ENCODE assay signal across 9 cellular contexts in genomic region chr5:116358911-116359418, GRCh38.
DNase-seq lines count a peak whose midpoint lies in the region; ATAC-seq and TF ChIP-seq lines count a peak whose summit lies in the region.
"Had no signal": no experiment of that assay in that cellular context is flagged by ENCODE, and none has a peak within 500 bp of the region (broad histone marks: within the 10 kb centered on the region; RNA-seq: fewer than 3 reads in every experiment).

No MANE protein-coding gene starts in this region.

- no peak overlapping the region for H3K4me2 ChIP-seq in smooth muscle cell

- ATAC-seq in GM21360 (IDR thresholded peaks at IDR 0.05; ENCODE audit: unreplicated experiment) (peak; percentile 96), HG03280 (IDR thresholded peaks at IDR 0.05; ENCODE audit: unreplicated experiment) (peak; percentile 99)

- H3K4me1 ChIP-seq in smooth muscle cell (ENCODE audit: low read depth) = no peaks in the 10 kb centered on the region

- 100% methylated on average over 1 of the region's 1 CpG for WGBS in smooth muscle cell (ENCODE audit: low lambda C conversion rate)

- no peaks in the 10 kb centered on the region for H3K36me3 ChIP-seq in smooth muscle cell (ENCODE audit: low read depth)

- no peaks in the 10 kb centered on the region for H3K27me3 Mint-ChIP-seq in activated CD4-positive, alpha-beta T cell treated with anti-CD3 and anti-CD28 coated beads, Interleukin-2, amount 10 ng/mL, durations not matched to agents 24 days and 14 days

- H3K9me3 Mint-ChIP-seq in activated CD4-positive, alpha-beta T cell treated with anti-CD3 and anti-CD28 coated beads, Interleukin-2, amount 10 ng/mL, durations not matched to agents 24 days and 14 days = no peaks in the 10 kb centered on the region

- CTCF ChIA-PET in GM10248 (lab: Yijun Ruan, JAX) = interaction anchor here (1.0 to 4.8 kb wide), 8 partner anchors 8 to 223 kb away, joined by 3 to 28 read pairs (median 5); no protein-coding TSS in a partner anchor

- H3K9me3 ChIP-seq in smooth muscle cell (replicated peaks; ENCODE audit: low read depth) = no peaks in the 10 kb centered on the region

- POLR2A ChIA-PET in GM10248 (lab: Yijun Ruan, JAX) = no interaction called here

- intact Hi-C loops in activated CD4-positive, alpha-beta T cell treated with anti-CD3 and anti-CD28 coated beads, Interleukin-2, amount 10 ng/mL, durations not matched to agents 24 days and 14 days (cut with micrococcal nuclease) = no loop called here

- H3K4me1 Mint-ChIP-seq in activated CD4-positive, alpha-beta T cell treated with anti-CD3 and anti-CD28 coated beads, Interleukin-2, amount 10 ng/mL, durations not matched to agents 24 days and 14 days = no peaks in the 10 kb centered on the region

- no peak overlapping the region for H3K27ac Mint-ChIP-seq in activated CD4-positive, alpha-beta T cell treated with anti-CD3 and anti-CD28 coated beads, Interleukin-2, amount 10 ng/mL, durations not matched to agents 24 days and 14 days

- no peaks in the 10 kb centered on the region for H4K20me1 ChIP-seq in smooth muscle cell (ENCODE audit: low read depth)

- H3K4me3 ChIP-seq in smooth muscle cell = no peak overlapping the region

- DNase-seq in GM10248 (ENCODE audit: extremely low spot score) = peak; percentile 77
- DNase-seq in smooth muscle cell (lab: John Stamatoyannopoulos, UW; ENCODE audit: unreplicated experiment) = no peak
- DNase-seq in activated CD8-positive, alpha-beta memory T cell treated with anti-CD3 and anti-CD28 coated beads, Interleukin-2, amount 50 U/mL, for 48 hours = no peak
- DNase-seq in NCI-H82 (lab: John Stamatoyannopoulos, UW) = no peak
- DNase-seq in activated CD4-positive, alpha-beta T cell treated with anti-CD3 and anti-CD28 coated beads, Interleukin-2, amount 10 ng/mL, durations not matched to agents 24 days and 14 days = no peak
- DNase-seq: DMS53 had no signal

- H3K4me3 Mint-ChIP-seq in activated CD4-positive, alpha-beta T cell treated with anti-CD3 and anti-CD28 coated beads, Interleukin-2, amount 10 ng/mL, durations not matched to agents 24 days and 14 days = no peak overlapping the region

- no peaks in the 10 kb centered on the region for H3F3A ChIP-seq in smooth muscle cell (ENCODE audit: low read depth)

- peaks cover 3% of the 10 kb centered on the region for H3K27me3 ChIP-seq in smooth muscle cell (ENCODE audit: low read depth)

- no peaks in the 10 kb centered on the region for H3K36me3 Mint-ChIP-seq in activated CD4-positive, alpha-beta T cell treated with anti-CD3 and anti-CD28 coated beads, Interleukin-2, amount 10 ng/mL, durations not matched to agents 24 days and 14 days (ENCODE audit: low read depth)

- H3K9ac ChIP-seq in smooth muscle cell (ENCODE audit: low read depth) = no peak overlapping the region

- no peak overlapping the region for H2AFZ ChIP-seq in smooth muscle cell (ENCODE audit: low read depth)

- TF ChIP-seq CTCF in GM10248 (IDR thresholded peaks at IDR 0.05; ENCODE audit: control extremely low read depth, extremely low read depth, low read depth, missing control alignments) = no peak
- no peak for TF ChIP-seq CTCF in smooth muscle cell (IDR thresholded peaks at IDR 0.05; ENCODE audit: borderline replicate concordance, insufficient read depth, poor library complexity, severe bottlenecking)

- H3K27ac ChIP-seq in angular gyrus (ENCODE audit: low read depth, low read length) (peak overlapping the region; percentile 2), smooth muscle cell (ENCODE audit: low read depth) (no peak overlapping the region)

- no peaks in the 10 kb centered on the region for H3K79me2 ChIP-seq in smooth muscle cell (ENCODE audit: low read depth)
